3 cellular contexts compared by ENCODE assay signal in the genomic region with DNA sequence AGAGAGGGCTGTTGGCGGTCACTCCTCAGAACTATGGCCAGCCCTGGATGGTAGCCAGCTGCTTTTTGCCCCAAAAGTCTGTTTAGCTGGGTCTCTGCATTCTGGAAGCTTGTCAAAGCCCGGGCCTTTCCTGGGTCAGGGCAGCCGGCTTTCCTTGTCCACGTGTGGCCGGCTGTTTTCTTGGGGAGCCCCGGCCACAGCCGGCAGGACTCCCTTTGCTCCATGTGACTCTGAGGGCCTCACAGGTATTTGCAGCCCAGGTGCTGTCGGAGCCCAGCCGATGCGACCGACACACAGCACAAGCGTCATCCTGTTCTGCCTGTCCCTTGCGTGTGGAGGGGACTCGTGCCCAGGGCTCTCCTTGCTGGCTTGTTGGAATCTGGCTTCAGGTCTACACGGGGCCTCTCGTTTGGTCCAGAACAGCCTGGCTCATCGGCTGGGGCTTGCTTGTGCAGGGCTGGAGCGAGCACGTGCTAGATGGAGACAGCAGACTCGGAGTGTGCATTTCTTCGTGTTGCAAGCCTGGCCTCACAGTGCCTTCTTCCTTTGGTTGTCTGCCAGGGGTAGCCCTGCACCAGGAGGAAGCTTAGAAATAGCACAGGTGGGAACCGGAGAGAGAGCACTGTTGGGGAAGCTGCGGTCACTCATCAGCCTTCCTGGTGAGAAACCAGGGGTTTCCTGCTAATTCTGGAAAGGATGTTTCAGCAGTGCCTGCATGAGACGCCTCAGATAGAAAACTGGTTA.
TF ChIP-seq lines count a peak whose summit lies in the region.

No MANE protein-coding gene starts in this region.

TF ChIP-seq in liver, 16 proteins besides CTCF, POLR2A, EP300 and RAD21:
- TF ChIP-seq NR2F2 (IDR thresholded peaks at IDR 0.05): peak; percentile 62
- TF ChIP-seq HNF4A (conservative IDR thresholded peaks at IDR 0.05): peak in 1 of 2 donors; percentile 15
- TF ChIP-seq JUND (IDR thresholded peaks at IDR 0.05): no peak

TF ChIP-seq in HepG2, 621 proteins besides CTCF, POLR2A, EP300 and RAD21:
- no peak for TF ChIP-seq ZNF563 (CRISPR knock-in tag; IDR thresholded peaks at IDR 0.05)
- no peak for TF ChIP-seq PHF21A (CRISPR knock-in tag; IDR thresholded peaks at IDR 0.05)
- no peak for TF ChIP-seq SKI (IDR thresholded peaks at IDR 0.05; ENCODE audit: partially characterized antibody)
- TF ChIP-seq KLF11 (CRISPR knock-in tag; IDR thresholded peaks at IDR 0.05): no peak
- TF ChIP-seq ZNF224 (CRISPR knock-in tag; IDR thresholded peaks at IDR 0.05): no peak
- TF ChIP-seq MAF1 (CRISPR knock-in tag; IDR thresholded peaks at IDR 0.05; ENCODE audit: borderline replicate concordance): no peak
- TF ChIP-seq CBX5 (CRISPR knock-in tag; IDR thresholded peaks at IDR 0.05; ENCODE audit: borderline replicate concordance): no peak
- TF ChIP-seq MAFF (IDR thresholded peaks at IDR 0.05; ENCODE audit: low read depth, low read length): no peak
- no peak for TF ChIP-seq RXRA (CRISPR knock-in tag; IDR thresholded peaks at IDR 0.05)

TF ChIP-seq in H1, 55 proteins besides CTCF, POLR2A, EP300 and RAD21:
- TF ChIP-seq BRCA1 (IDR thresholded peaks at IDR 0.05; ENCODE audit: low read depth, low read length) (no peak), POLR2AphosphoS5 (IDR thresholded peaks at IDR 0.05; ENCODE audit: low read depth, low read length) (no peak), POU5F1 (IDR thresholded peaks at IDR 0.05; ENCODE audit: low read depth, low read length) (no peak), SP2 (IDR thresholded peaks at IDR 0.05; ENCODE audit: low read length) (no peak), EGR1 (IDR thresholded peaks at IDR 0.05; ENCODE audit: borderline replicate concordance, low read depth, low read length) (no peak), CHD2 (IDR thresholded peaks at IDR 0.05; ENCODE audit: low read length) (no peak), BACH1 (IDR thresholded peaks at IDR 0.05; ENCODE audit: low read length) (no peak), CBX5 (IDR thresholded peaks at IDR 0.05; ENCODE audit: low read depth, low read length) (no peak), BCL11A (IDR thresholded peaks at IDR 0.05; ENCODE audit: low read depth in 2 of 2, low read length in 2 of 2) (no peak), MAFK (IDR thresholded peaks at IDR 0.05; ENCODE audit: low read depth, low read length) (no peak), CBX8 (IDR thresholded peaks at IDR 0.05; ENCODE audit: borderline replicate concordance, low read depth, low read length) (no peak), SRF (IDR thresholded peaks at IDR 0.05; ENCODE audit: low read depth, low read length) (no peak), CHD1 (IDR thresholded peaks at IDR 0.05; ENCODE audit: low read depth, low read length) (no peak), RNF2 (IDR thresholded peaks at IDR 0.05; ENCODE audit: borderline replicate concordance, low read depth, low read length, missing control alignments, poor library complexity, severe bottlenecking) (no peak), YY1 (IDR thresholded peaks at IDR 0.05; ENCODE audit: low read depth, low read length) (no peak), SIX5 (IDR thresholded peaks at IDR 0.05; ENCODE audit: low read depth, low read length) (no peak), TAF7 (optimal IDR thresholded peaks at IDR 0.05; ENCODE audit: borderline replicate concordance, low read depth, low read length) (no peak)
